In genomic region chr3:128482857-128483656, GRCh38 we compare ENCODE assay signal across 9 cellular contexts. TPM values are rescaled to one million over a fixed set of nuclear protein-coding genes. Genes with fewer than 3 reads are reported as not detected.
A peak's percentile ranks its signal among the peaks of the same experiment; 100 is the strongest.
DNase-seq lines count a peak whose midpoint lies in the region; TF ChIP-seq lines count a peak whose summit lies in the region.
"Had no signal": no experiment of that assay in that cellular context is flagged by ENCODE, and none has a peak within 500 bp of the region (broad histone marks: within the 10 kb centered on the region; RNA-seq: fewer than 3 reads in every experiment).

No MANE protein-coding gene starts in this region.

- H3K9me3 ChIP-seq in CD4-positive, alpha-beta memory T cell (ENCODE audit: control insufficient read depth in 1 of 2, low read length in 2 of 2), result no peaks in the 10 kb centered on the region
- no peaks in the 10 kb centered on the region for H3K9me3 ChIP-seq in prostate gland

- POLR2A ChIA-PET in CD4-positive, alpha-beta memory T cell (lab: Charles Lee; ENCODE audit: partially characterized antibody), result no interaction called here

- H3K27me3 ChIP-seq in CD4-positive, alpha-beta memory T cell (ENCODE audit: insufficient read depth, low read length), result peaks cover 52% of the 10 kb centered on the region
- no peaks in the 10 kb centered on the region for H3K27me3 ChIP-seq in prostate gland (replicated peaks; ENCODE audit: insufficient read depth)

- no peaks in the 10 kb centered on the region for H3K36me3 ChIP-seq in CD4-positive, alpha-beta memory T cell (ENCODE audit: insufficient read depth, low read length)
- H3K36me3 ChIP-seq in prostate gland, result peaks cover 6 to 18% of the 10 kb centered on the region in 2 donors

- peaks cover 45 to 61% of the 10 kb centered on the region in 2 donors for H3K27me3 Mint-ChIP-seq in CD4-positive, alpha-beta memory T cell

- H3K27ac ChIP-seq in CD4-positive, alpha-beta memory T cell (ENCODE audit: low read depth, low read length), result no peak overlapping the region
- H3K27ac ChIP-seq in prostate gland, result peak overlapping the region; percentile 99

- peak overlapping the region in 1 of 7 donors; percentile 72 for H3K27ac Mint-ChIP-seq in CD4-positive, alpha-beta memory T cell

- peaks cover 0 to 3% of the 10 kb centered on the region in 2 donors for H3K36me3 Mint-ChIP-seq in CD4-positive, alpha-beta memory T cell

- 14% methylated on average over 29 of the region's 29 CpGs for WGBS in prostate gland
- WGBS in lower leg skin, 2 donors, result 12 to 14% methylated on average over 28 to 29 of the region's 29 CpGs

- CTCF ChIA-PET in CD4-positive, alpha-beta memory T cell (lab: Charles Lee; ENCODE audit: partially characterized antibody), result interaction anchor here (1.5 to 1.7 kb wide), 2 partner anchors 14 to 56 kb away, joined by 6 to 8 read pairs; no protein-coding TSS in a partner anchor

- H3K4me1 Mint-ChIP-seq in CD4-positive, alpha-beta memory T cell, result peaks cover 13 to 43% (median 24%) of the 10 kb centered on the region in 4 donors

- H3K4me3 ChIP-seq in CD4-positive, alpha-beta memory T cell (ENCODE audit: low read length in 2 of 2), result no peak overlapping the region
- H3K4me3 ChIP-seq in fibroblast of pulmonary artery (replicated peaks; ENCODE audit: low read depth, low read length) (peak overlapping the region; percentile 33), prostate gland (peak overlapping the region; percentile 85 to 93), lower leg skin (ENCODE audit: low read depth, poor library complexity, severe bottlenecking) (no peak overlapping the region)

- DNase-seq in CD4-positive, alpha-beta memory T cell, result no peak
- DNase-seq in RPMI7951 (ENCODE audit: low read depth) (peak; percentile 90), fibroblast of pulmonary artery (ENCODE audit: low read depth) (peak; percentile 67), prostate gland (ENCODE audit: low spot score) (no peak), lower leg skin (ENCODE audit: low spot score in 2 of 2) (no peak), GM19238 (ENCODE audit: insufficient read length, low spot score) (no peak), T-helper 2 cell (no peak)
- no peak for DNase-seq in effector CD4-positive, alpha-beta T cell

- peaks cover 0 to 2% (median 0%) of the 10 kb centered on the region in 8 donors for H3K9me3 Mint-ChIP-seq in CD4-positive, alpha-beta memory T cell

- H3K4me3 Mint-ChIP-seq in CD4-positive, alpha-beta memory T cell, result peak overlapping the region; percentile 29 to 83 (median 78)

- H3K4me1 ChIP-seq in CD4-positive, alpha-beta memory T cell (ENCODE audit: insufficient read depth, low read length), result peaks cover 34% of the 10 kb centered on the region
- H3K4me1 ChIP-seq in prostate gland (replicated peaks), result peaks cover 22% of the 10 kb centered on the region

- peak; percentile 23 for TF ChIP-seq CTCF in fibroblast of pulmonary artery (IDR thresholded peaks at IDR 0.05; ENCODE audit: low read length, missing control alignments)
- TF ChIP-seq CTCF in prostate gland (IDR thresholded peaks at IDR 0.05), result no peak
- no peak for TF ChIP-seq CTCF in lower leg skin (IDR thresholded peaks at IDR 0.05)

- no peak for TF ChIP-seq POLR2A in prostate gland (IDR thresholded peaks at IDR 0.05)
- TF ChIP-seq POLR2A in lower leg skin (IDR thresholded peaks at IDR 0.05), result no peak

- intact Hi-C loops in CD4-positive, alpha-beta memory T cell (cut with micrococcal nuclease), result no loop called here
- intact Hi-C loops in prostate gland (cut with DNase I), result loop anchor here (5.0 kb wide), 1 partner anchor 101 kb away; no protein-coding TSS in a partner anchor
- intact Hi-C loops in lower leg skin (cut with DNase I; ENCODE audit: low total_unique reads), result no loop called here

RNA-seq across cellular contexts. Expression of gene GATA2, which starts 9.9 kb away (rescaled TPM):
- total RNA-seq in CD4-positive, alpha-beta memory T cell, result not detected
- not detected for polyA plus RNA-seq in CD4-positive, alpha-beta memory T cell
- total RNA-seq in RPMI7951 (2014; rRNA removed; shearing (Covaris generic)), result 9.0 and 10.1 TPM in 2 replicates
- 100 to 1,000 TPM; 181 to 275 TPM for total RNA-seq in prostate gland
- 1 to 10 TPM; 2.3 to 9.3 (median 6.6) TPM for total RNA-seq in lower leg skin

RNA-seq across cellular contexts. Expression of gene DNAJB8, which starts 16.4 kb away (rescaled TPM):
- not detected for total RNA-seq in CD4-positive, alpha-beta memory T cell
- polyA plus RNA-seq in CD4-positive, alpha-beta memory T cell, result not detected
- not detected in 2 replicates for total RNA-seq in RPMI7951 (2014; rRNA removed; shearing (Covaris generic))
- total RNA-seq in prostate gland, result 1 to 10 TPM in 1 of 2 donors, not detected in 1; 3.2 TPM
- total RNA-seq in lower leg skin, result not detected
- total RNA-seq: SK-MEL-5 had no signal

Comparison
In these comparisons a context has a peak if more than half of its experiments do, and no peak if none do; other contexts are left out.
1. DNase-seq: peak in RPMI7951 (single experiment) and fibroblast of pulmonary artery (single experiment); none in CD4-positive, alpha-beta memory T cell (0 of 5), prostate gland (single experiment), lower leg skin (0 of 2), GM19238 (single experiment), T-helper 2 cell (0 of 5) and effector CD4-positive, alpha-beta T cell (single experiment).
2. H3K4me3 ChIP-seq: peak in fibroblast of pulmonary artery (single experiment) and prostate gland (2 of 2); none in CD4-positive, alpha-beta memory T cell (0 of 2) and lower leg skin (single experiment).
3. RNA of gene GATA2, which starts 9.9 kb away (total RNA-seq): 181 to 275 TPM in prostate gland; 9.0 to 10.1 TPM in RPMI7951, 2.3 to 9.3 TPM in lower leg skin and not detected in CD4-positive, alpha-beta memory T cell; every median in the first group is over 10 times any median in the second.